Comparison of ENCODE assay signal across 13 cellular contexts in the genomic region with DNA sequence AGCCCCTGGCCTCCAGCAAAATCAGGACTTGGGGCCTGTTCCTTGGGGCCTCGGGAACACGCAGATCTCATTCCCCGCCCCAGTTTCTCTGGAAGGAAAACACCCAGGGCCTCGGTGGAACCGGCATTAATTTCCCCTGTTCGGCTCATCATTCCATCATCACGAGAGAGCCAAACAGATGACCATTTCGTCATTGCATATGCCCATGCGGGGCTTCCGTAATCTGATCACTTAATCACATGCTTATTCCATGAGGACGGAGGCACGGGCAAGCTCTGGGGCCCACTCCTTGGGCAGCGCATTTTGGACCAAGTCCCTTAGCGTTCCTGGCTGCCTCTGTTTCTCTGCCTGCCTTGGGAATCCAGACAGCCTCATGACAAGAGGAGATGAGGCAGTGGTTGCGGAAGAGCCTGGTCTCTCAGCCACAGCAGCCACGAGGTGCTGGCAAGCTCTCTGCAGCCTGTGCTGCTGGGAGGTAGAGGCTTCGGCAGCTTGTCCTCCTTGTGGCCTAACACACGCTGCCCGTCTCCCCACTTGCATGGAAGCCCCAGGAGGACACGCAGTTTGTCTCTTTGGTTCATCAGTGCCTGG.
DNase-seq lines count a peak whose midpoint lies in the region; ATAC-seq and TF ChIP-seq lines count a peak whose summit lies in the region.
"Had no signal": no experiment of that assay in that cellular context is flagged by ENCODE, and none has a peak within 500 bp of the region (broad histone marks: within the 10 kb centered on the region; RNA-seq: fewer than 3 reads in every experiment).

No MANE protein-coding gene starts in this region.

- no peaks in the 10 kb centered on the region for H3K36me3 ChIP-seq in RWPE2 (ENCODE audit: low read depth)
- no peaks in the 10 kb centered on the region for H3K36me3 ChIP-seq in gastroesophageal sphincter
- no peaks in the 10 kb centered on the region for H3K36me3 ChIP-seq in PC-9 (ENCODE audit: low read depth)
- H3K36me3 ChIP-seq: BLaER1 had no signal

- no peak overlapping the region for H3K27ac Mint-ChIP-seq in activated T-helper 1 cell treated with anti-CD3 and anti-CD28 coated beads, Interleukin-12 subunit alpha, Interleukin-12 subunit beta, Interleukin-2, Interleukin-4 antibody, amounts not matched to agents 30 ng/mL and 10 ng/mL and 1 ng/mL, durations not matched to agents 14 hours and 24 hours and 36 hours
- H3K27ac Mint-ChIP-seq: activated CD8-positive, alpha-beta memory T cell treated with anti-CD3 and anti-CD28 coated beads, Interleukin-2, amount 10 ng/mL, durations not matched to agents 7 days and 5 days had no signal

- H3K9me3 ChIP-seq in RWPE2 (ENCODE audit: severe bottlenecking) (no peaks in the 10 kb centered on the region), gastroesophageal sphincter (no peaks in the 10 kb centered on the region), PC-9 (ENCODE audit: insufficient read depth, low read depth) (no peaks in the 10 kb centered on the region)
- H3K9me3 ChIP-seq: BLaER1 had no signal

- no peaks in the 10 kb centered on the region for H3K36me3 Mint-ChIP-seq in activated T-helper 1 cell treated with anti-CD3 and anti-CD28 coated beads, Interleukin-12 subunit alpha, Interleukin-12 subunit beta, Interleukin-2, Interleukin-4 antibody, amounts not matched to agents 30 ng/mL and 10 ng/mL and 1 ng/mL, durations not matched to agents 14 hours and 24 hours and 36 hours (ENCODE audit: low read depth)
- H3K36me3 Mint-ChIP-seq: activated CD8-positive, alpha-beta memory T cell treated with anti-CD3 and anti-CD28 coated beads, Interleukin-2, amount 10 ng/mL, durations not matched to agents 7 days and 5 days had no signal

- TF ChIP-seq EP300 in gastroesophageal sphincter (IDR thresholded peaks at IDR 0.05), result no peak

- H3K4me1 Mint-ChIP-seq in activated T-helper 1 cell treated with anti-CD3 and anti-CD28 coated beads, Interleukin-12 subunit alpha, Interleukin-12 subunit beta, Interleukin-2, Interleukin-4 antibody, amounts not matched to agents 30 ng/mL and 10 ng/mL and 1 ng/mL, durations not matched to agents 14 hours and 24 hours and 36 hours (ENCODE audit: low read depth), result peaks cover 5% of the 10 kb centered on the region

- TF ChIP-seq CTCF in RWPE2 (IDR thresholded peaks at IDR 0.05; ENCODE audit: poor library complexity, severe bottlenecking) (no peak), gastroesophageal sphincter (IDR thresholded peaks at IDR 0.05) (no peak), omental fat pad (IDR thresholded peaks at IDR 0.05) (no peak), PC-9 (conservative IDR thresholded peaks at IDR 0.05) (no peak)

- no peak for TF ChIP-seq POLR2A in gastroesophageal sphincter (IDR thresholded peaks at IDR 0.05)

- intact Hi-C loops in PC-9 (cut with micrococcal nuclease; ENCODE audit: unreplicated experiment), result no loop called here
- intact Hi-C loops in activated T-helper 1 cell treated with anti-CD3 and anti-CD28 coated beads, Interleukin-12 subunit alpha, Interleukin-12 subunit beta, Interleukin-2, Interleukin-4 antibody, amounts not matched to agents 30 ng/mL and 10 ng/mL and 1 ng/mL, durations not matched to agents 14 hours and 24 hours and 36 hours (cut with micrococcal nuclease), result no loop called here

- no peak overlapping the region for H3K27ac ChIP-seq in RWPE2 (ENCODE audit: poor library complexity, severe bottlenecking)
- H3K27ac ChIP-seq in gastroesophageal sphincter, result peak overlapping the region in 3 of 4 donors; percentile 48 to 62 (median 48)
- no peak overlapping the region for H3K27ac ChIP-seq in PC-9
- H3K27ac ChIP-seq: BLaER1, HL-60 had no signal

- H3F3A ChIP-seq in PC-9 (ENCODE audit: insufficient read depth, low read depth), result peaks cover 7% of the 10 kb centered on the region; the same call in 1 of the 2 replicates

- H3K27me3 Mint-ChIP-seq in activated T-helper 1 cell treated with anti-CD3 and anti-CD28 coated beads, Interleukin-12 subunit alpha, Interleukin-12 subunit beta, Interleukin-2, Interleukin-4 antibody, amounts not matched to agents 30 ng/mL and 10 ng/mL and 1 ng/mL, durations not matched to agents 14 hours and 24 hours and 36 hours (ENCODE audit: insufficient read depth), result no peaks in the 10 kb centered on the region
- H3K27me3 Mint-ChIP-seq: activated CD8-positive, alpha-beta memory T cell treated with anti-CD3 and anti-CD28 coated beads, Interleukin-2, amount 10 ng/mL, durations not matched to agents 7 days and 5 days had no signal

- H3K79me2 ChIP-seq in PC-9 (ENCODE audit: low read depth), result no peaks in the 10 kb centered on the region

- H3K4me1 ChIP-seq in RWPE2 (ENCODE audit: insufficient read depth, poor library complexity, severe bottlenecking) (no peaks in the 10 kb centered on the region), gastroesophageal sphincter (no peaks in the 10 kb centered on the region), PC-9 (replicated peaks; ENCODE audit: insufficient read depth) (no peaks in the 10 kb centered on the region)

- DNase-seq in AG20443 (ENCODE audit: low spot score) (peak; percentile 73), RWPE2 (ENCODE audit: low spot score) (peak; percentile 46), omental fat pad (ENCODE audit: low spot score) (no peak), PC-9 (no peak)
- no peak for DNase-seq in activated CD4-positive, alpha-beta T cell treated with anti-CD3 and anti-CD28 coated beads for 48 hours
- DNase-seq in effector CD8-positive, alpha-beta T cell (lab: John Stamatoyannopoulos, UW), result no peak
- no peak for DNase-seq in activated T-helper 1 cell treated with anti-CD3 and anti-CD28 coated beads, Interleukin-12 subunit alpha, Interleukin-12 subunit beta, Interleukin-2, Interleukin-4 antibody, amounts not matched to agents 30 ng/mL and 10 ng/mL and 1 ng/mL, durations not matched to agents 14 hours and 24 hours and 36 hours (ENCODE audit: low spot score)
- DNase-seq: activated CD8-positive, alpha-beta memory T cell treated with anti-CD3 and anti-CD28 coated beads, Interleukin-2, amount 10 ng/mL, durations not matched to agents 7 days and 5 days; anterior cingulate cortex; mammary epithelial cell had no signal

- H3K9me2 ChIP-seq in PC-9 (ENCODE audit: insufficient read depth), result no peaks in the 10 kb centered on the region

- H3K4me2 ChIP-seq in PC-9, result no peak overlapping the region
- H3K4me2 ChIP-seq: BLaER1 had no signal

- no peak overlapping the region for H3K4me3 Mint-ChIP-seq in activated T-helper 1 cell treated with anti-CD3 and anti-CD28 coated beads, Interleukin-12 subunit alpha, Interleukin-12 subunit beta, Interleukin-2, Interleukin-4 antibody, amounts not matched to agents 30 ng/mL and 10 ng/mL and 1 ng/mL, durations not matched to agents 14 hours and 24 hours and 36 hours
- H3K4me3 Mint-ChIP-seq: activated CD8-positive, alpha-beta memory T cell treated with anti-CD3 and anti-CD28 coated beads, Interleukin-2, amount 10 ng/mL, durations not matched to agents 7 days and 5 days had no signal

- CTCF ChIA-PET in PC-9 (lab: Charles Lee), result interaction anchor here (0.5 kb wide), 1 partner anchor 61 kb away, joined by 10 read pairs; no protein-coding TSS in a partner anchor

- H3K9me3 Mint-ChIP-seq in activated T-helper 1 cell treated with anti-CD3 and anti-CD28 coated beads, Interleukin-12 subunit alpha, Interleukin-12 subunit beta, Interleukin-2, Interleukin-4 antibody, amounts not matched to agents 30 ng/mL and 10 ng/mL and 1 ng/mL, durations not matched to agents 14 hours and 24 hours and 36 hours, result no peaks in the 10 kb centered on the region

- POLR2A ChIA-PET in PC-9 (lab: Charles Lee; ENCODE audit: unreplicated experiment), result no interaction called here

- H3K27me3 ChIP-seq in RWPE2 (ENCODE audit: insufficient read depth, poor library complexity, severe bottlenecking) (no peaks in the 10 kb centered on the region), gastroesophageal sphincter (no peaks in the 10 kb centered on the region), PC-9 (ENCODE audit: insufficient read depth, low read depth) (no peaks in the 10 kb centered on the region)
- H3K27me3 ChIP-seq: BLaER1 had no signal

- no peak overlapping the region for H2AFZ ChIP-seq in PC-9

- BruUV-seq in PC-9 (replicated peaks; lab: Mats Ljungman, UMichigan), result no TSS peak

- WGBS in gastroesophageal sphincter (ENCODE audit: low coverage in 1 of 2), 2 donors, result 68 to 75% methylated on average over 6 to 14 of the region's 20 CpGs

- ATAC-seq in RWPE2 (ENCODE audit: low read depth), result no peak
- peak; percentile 87 for ATAC-seq in gastroesophageal sphincter
- peak; percentile 32 for ATAC-seq in omental fat pad (ENCODE audit: low FRiP score)
- ATAC-seq: activated CD8-positive, alpha-beta memory T cell treated with anti-CD3 and anti-CD28 coated beads, Interleukin-2, amount 10 ng/mL, durations not matched to agents 7 days and 5 days had no signal

- no peak overlapping the region for H3K4me3 ChIP-seq in RWPE2 (ENCODE audit: severe bottlenecking)
- H3K4me3 ChIP-seq in gastroesophageal sphincter, result no peak overlapping the region
- H3K4me3 ChIP-seq in PC-9, result no peak overlapping the region
- H3K4me3 ChIP-seq: BLaER1 had no signal

- no peaks in the 10 kb centered on the region for H4K20me1 ChIP-seq in PC-9 (ENCODE audit: insufficient read depth)
- H4K20me1 ChIP-seq: BLaER1 had no signal

Comparison
In these comparisons a context has a peak if more than half of its experiments do, and no peak if none do; other contexts are left out.
1. DNase-seq: peak in AG20443 (single experiment) and RWPE2 (single experiment); none in omental fat pad (single experiment), activated CD4-positive, alpha-beta T cell treated with anti-CD3 and anti-CD28 coated beads for 48 hours (single experiment), effector CD8-positive, alpha-beta T cell (single experiment), PC-9 (0 of 2) and activated T-helper 1 cell treated with anti-CD3 and anti-CD28 coated beads, Interleukin-12 subunit alpha, Interleukin-12 subunit beta, Interleukin-2, Interleukin-4 antibody, amounts not matched to agents 30 ng/mL and 10 ng/mL and 1 ng/mL, durations not matched to agents 14 hours and 24 hours and 36 hours (single experiment).
2. H3K27ac ChIP-seq: peak in gastroesophageal sphincter (3 of 4); none in RWPE2 (single experiment) and PC-9 (single experiment).